24 cellular contexts compared by ENCODE assay signal in genomic region chr17:75366432-75366831, GRCh38. TPM values are rescaled to one million over a fixed set of nuclear protein-coding genes. Genes with fewer than 3 reads are reported as not detected.
DNase-seq lines count a peak whose midpoint lies in the region; ATAC-seq, FAIRE-seq and TF ChIP-seq lines count a peak whose summit lies in the region.
"Had no signal": no experiment of that assay in that cellular context is flagged by ENCODE, and none has a peak within 500 bp of the region (broad histone marks: within the 10 kb centered on the region; RNA-seq: fewer than 3 reads in every experiment).

No MANE protein-coding gene starts in this region.

- H3K4me2 ChIP-seq in SU-DHL-6 (ENCODE audit: low read depth, low read length, poor library complexity, severe bottlenecking) (peak overlapping the region; percentile 51), GM23338 (no peak overlapping the region)

- no peak for FAIRE-seq in RCC 7860 (lab: Jason Lieb, UNC)
- FAIRE-seq: A204.1, colon, G401.6, TTC549 had no signal

- TF ChIP-seq CTCF in CD4-positive, alpha-beta T cell (IDR thresholded peaks at IDR 0.05) = no peak
- TF ChIP-seq CTCF in SU-DHL-6 (IDR thresholded peaks at IDR 0.05; ENCODE audit: insufficient read depth, low read length, poor library complexity, severe bottlenecking) (no peak), GM23338 (conservative IDR thresholded peaks at IDR 0.05; ENCODE audit: low read depth in 2 of 2) (no peak)

- H3K27me3 Mint-ChIP-seq in CD4-positive, alpha-beta T cell = no peaks in the 10 kb centered on the region
- no peaks in the 10 kb centered on the region for H3K27me3 Mint-ChIP-seq in memory B cell
- H3K27me3 Mint-ChIP-seq in GM23338 (ENCODE audit: insufficient read depth, low read depth, poor library complexity) = no peaks in the 10 kb centered on the region

- H3K27ac Mint-ChIP-seq in CD4-positive, alpha-beta T cell = peak overlapping the region; percentile 51
- H3K27ac Mint-ChIP-seq in memory B cell (peak overlapping the region; percentile 84), GM23338 (no peak overlapping the region)
- H3K27ac Mint-ChIP-seq: stimulated activated effector memory CD8-positive, alpha-beta T cell treated with anti-CD3 and anti-CD28 coated beads, Interleukin-12 subunit alpha, Interleukin-12 subunit beta, amount 100 ng/mL, for 72 hours had no signal

- no peak overlapping the region for H3K27ac ChIP-seq in CD4-positive, alpha-beta T cell (ENCODE audit: low read depth, low read length)
- H3K27ac ChIP-seq in SU-DHL-6 (ENCODE audit: low read depth, low read length) = peak overlapping the region; percentile 51; the same call in 1 of the 2 replicates
- no peak overlapping the region for H3K27ac ChIP-seq in GM23338 (ENCODE audit: low read depth)
- H3K27ac ChIP-seq: prostate gland, tibial nerve had no signal

- no peaks in the 10 kb centered on the region for H3K9me2 ChIP-seq in SU-DHL-6 (replicated peaks; ENCODE audit: insufficient read depth, low read length)
- H3K9me2 ChIP-seq in GM23338 (ENCODE audit: insufficient read depth) = no peaks in the 10 kb centered on the region

- peak overlapping the region; percentile 5; the same call in 1 of the 2 replicates for H3K9ac ChIP-seq in SU-DHL-6 (ENCODE audit: low read length)

- peaks cover 44% of the 10 kb centered on the region for H3K4me1 ChIP-seq in GM23338 (ENCODE audit: insufficient read depth)

- intact Hi-C loops in CD4-positive, alpha-beta T cell (cut with DNase I, micrococcal nuclease) = loop anchor here in 1 of 2 experiments (5.0 kb wide), 1 partner anchor 34 kb away; no protein-coding TSS in a partner anchor

- H4K20me1 ChIP-seq in SU-DHL-6 (ENCODE audit: low read depth, low read length) = peaks cover 27% of the 10 kb centered on the region
- peaks cover 64% of the 10 kb centered on the region for H4K20me1 ChIP-seq in GM23338 (replicated peaks; ENCODE audit: insufficient read depth)

- H3K9me3 Mint-ChIP-seq in CD4-positive, alpha-beta T cell = no peaks in the 10 kb centered on the region
- H3K9me3 Mint-ChIP-seq in memory B cell (no peaks in the 10 kb centered on the region), GM23338 (no peaks in the 10 kb centered on the region)
- H3K9me3 Mint-ChIP-seq: stimulated activated effector memory CD8-positive, alpha-beta T cell treated with anti-CD3 and anti-CD28 coated beads, Interleukin-12 subunit alpha, Interleukin-12 subunit beta, amount 100 ng/mL, for 72 hours had no signal

- H3K79me2 ChIP-seq in SU-DHL-6 (ENCODE audit: insufficient read depth, low read length) = peaks cover 99% of the 10 kb centered on the region
- peaks cover 100% of the 10 kb centered on the region for H3K79me2 ChIP-seq in GM23338 (replicated peaks; ENCODE audit: insufficient read depth)

- peak overlapping the region; percentile 30 for H3K4me3 Mint-ChIP-seq in CD4-positive, alpha-beta T cell
- peak overlapping the region; percentile 8 for H3K4me3 Mint-ChIP-seq in memory B cell
- no peak overlapping the region for H3K4me3 Mint-ChIP-seq in GM23338

- H3K27me3 ChIP-seq in CD4-positive, alpha-beta T cell (ENCODE audit: control insufficient read depth, insufficient read depth, low read length) = no peaks in the 10 kb centered on the region
- H3K27me3 ChIP-seq in SU-DHL-6 (ENCODE audit: low read length) (no peaks in the 10 kb centered on the region), GM23338 (ENCODE audit: insufficient read depth) (no peaks in the 10 kb centered on the region)
- H3K27me3 ChIP-seq: foreskin keratinocyte, spleen, tibial nerve had no signal

- POLR2A ChIA-PET in CD4-positive, alpha-beta T cell (lab: Charles Lee) = interaction anchor here (0.9 kb wide), 1 partner anchor 28 kb away, joined by 3 read pairs; no protein-coding TSS in a partner anchor

- CTCF ChIA-PET in CD4-positive, alpha-beta T cell (lab: Charles Lee) = interaction anchor here (1.0 kb wide), 1 partner anchor 10 kb away, joined by 4 read pairs; no protein-coding TSS in a partner anchor

- peak; percentile 29 for DNase-seq in DMS 273 (lab: John Stamatoyannopoulos, UW; ENCODE audit: unreplicated experiment)
- DNase-seq in DMS 273 treated with DMSO at 0.1 percent for 48 hours (lab: John Stamatoyannopoulos, UW) = no peak
- no peak for DNase-seq in CD4-positive, alpha-beta T cell
- DNase-seq in memory B cell (ENCODE audit: low spot score in 2 of 2) = no peak
- no peak for DNase-seq in activated CD4-positive, CD25-positive, alpha-beta regulatory T cell treated with anti-CD3 and anti-CD28 coated beads, Interleukin-2, amount 50 U/mL, for 72 hours
- DNase-seq in GM23338 (ENCODE audit: low spot score) = no peak
- no peak for DNase-seq in RCC 7860 (ENCODE audit: low spot score)
- DNase-seq: activated naive CD4-positive, alpha-beta T cell; COR-L47; foreskin keratinocyte; H7; left ventricle myocardium superior; NCI-H1694 treated with DMSO at 0.1 percent for 48 hours; NCI-H446 treated with DMSO at 0.1 percent for 48 hours; OCI-M1; spleen had no signal

- H3K36me3 Mint-ChIP-seq in CD4-positive, alpha-beta T cell (ENCODE audit: low read depth) = peaks cover 19% of the 10 kb centered on the region
- H3K36me3 Mint-ChIP-seq in memory B cell (peaks cover 11% of the 10 kb centered on the region), GM23338 (ENCODE audit: low read depth) (no peaks in the 10 kb centered on the region)

- peaks cover 92% of the 10 kb centered on the region for H3K4me1 Mint-ChIP-seq in CD4-positive, alpha-beta T cell (ENCODE audit: low read depth)
- H3K4me1 Mint-ChIP-seq in memory B cell (peaks cover 73% of the 10 kb centered on the region), GM23338 (peaks cover 32% of the 10 kb centered on the region)

- no peak overlapping the region for H3K4me3 ChIP-seq in SU-DHL-6 (ENCODE audit: insufficient read depth, low read length, poor library complexity, severe bottlenecking)
- no peak overlapping the region for H3K4me3 ChIP-seq in GM23338
- H3K4me3 ChIP-seq: prostate gland, spleen, tibial nerve had no signal

- H3K9me3 ChIP-seq in CD4-positive, alpha-beta T cell (ENCODE audit: control insufficient read depth, low read length) = no peaks in the 10 kb centered on the region
- H3K9me3 ChIP-seq in SU-DHL-6 (ENCODE audit: insufficient read depth, low read length) = no peaks in the 10 kb centered on the region
- H3K9me3 ChIP-seq: prostate gland, spleen, tibial nerve had no signal

- H3K36me3 ChIP-seq in SU-DHL-6 (ENCODE audit: low read length) (no peaks in the 10 kb centered on the region), GM23338 (ENCODE audit: insufficient read depth) (no peaks in the 10 kb centered on the region)
- H3K36me3 ChIP-seq: prostate gland, tibial nerve had no signal

- no peak for ATAC-seq in CD4-positive, alpha-beta T cell (ENCODE audit: poor library complexity)
- ATAC-seq in memory B cell (ENCODE audit: low read depth) = no peak
- no peak for ATAC-seq in GM23338
- ATAC-seq: left ventricle myocardium superior had no signal

- peaks cover 21% of the 10 kb centered on the region; the same call in 1 of the 2 replicates for H3F3A ChIP-seq in SU-DHL-6 (ENCODE audit: insufficient read depth)
- no peaks in the 10 kb centered on the region for H3F3A ChIP-seq in GM23338 (replicated peaks; ENCODE audit: low read depth)

- H2AFZ ChIP-seq in SU-DHL-6 (ENCODE audit: low read depth, low read length, severe bottlenecking) = no peak overlapping the region
- no peak overlapping the region for H2AFZ ChIP-seq in GM23338

TF ChIP-seq in GM23338, 12 proteins besides CTCF, POLR2A, EP300 and RAD21 (continues in another document):
- TF ChIP-seq JUNB (IDR thresholded peaks at IDR 0.05; ENCODE audit: unreplicated experiment) = no peak
- TF ChIP-seq REST (IDR thresholded peaks at IDR 0.05; ENCODE audit: unreplicated experiment) = no peak
- TF ChIP-seq NANOG (IDR thresholded peaks at IDR 0.05; ENCODE audit: borderline replicate concordance) = no peak

RNA-seq across cellular contexts. Expression of gene GRB2, which starts 39.0 kb away (rescaled TPM):
- total RNA-seq in CD4-positive, alpha-beta T cell = 10 to 100 TPM; 88.8 to 92.6 TPM
- total RNA-seq in GM23338 (2014; rRNA removed; shearing (Covaris generic)) = 112 and 121 TPM in 2 replicates
- 89.0 and 99.9 TPM in 2 replicates for polyA plus RNA-seq in GM23338 (2016; fragmentation: Nextera tagmentation; extraction: Ambion mirVana)
